ENCODE assay signal across 17 cellular contexts in genomic region chr5:32581010-32581785, GRCh38. TPM values are rescaled to one million over a fixed set of nuclear protein-coding genes. Genes with fewer than 3 reads are reported as not detected.
DNase-seq lines count a peak whose midpoint lies in the region; TF ChIP-seq lines count a peak whose summit lies in the region.
"Had no signal": no experiment of that assay in that cellular context is flagged by ENCODE, and none has a peak within 500 bp of the region (broad histone marks: within the 10 kb centered on the region; RNA-seq: fewer than 3 reads in every experiment).

No MANE protein-coding gene starts in this region.

- no peaks in the 10 kb centered on the region for H3K9me3 ChIP-seq in smooth muscle cell (replicated peaks; ENCODE audit: low read depth)
- H3K9me3 ChIP-seq: A549, pancreas had no signal

- no peak overlapping the region for H3K9ac ChIP-seq in smooth muscle cell (ENCODE audit: low read depth)

- peaks cover 3% of the 10 kb centered on the region for H3K27me3 Mint-ChIP-seq in T-helper 2 cell treated with Interferon-gamma antibody and Interleukin-4, amounts not matched to agents 5 μg/mL and 100 μg/mL, for 36 hours (ENCODE audit: low read depth)
- H3K27me3 Mint-ChIP-seq: stimulated activated naive CD8-positive, alpha-beta T cell treated with anti-CD3 and anti-CD28 coated beads, Interleukin-15, Interleukin-2, amounts not matched to agents 100 ng/mL and 50 ng/mL, for 24 hours had no signal

- H3K79me2 ChIP-seq in smooth muscle cell (ENCODE audit: low read depth) = peaks cover 8% of the 10 kb centered on the region

- no peak overlapping the region for H3K4me3 ChIP-seq in smooth muscle cell
- H3K4me3 ChIP-seq: A549, pancreas, PC-9, SK-N-MC, upper lobe of left lung had no signal

- peaks cover 3% of the 10 kb centered on the region for H4K20me1 ChIP-seq in smooth muscle cell (ENCODE audit: low read depth)

- no peaks in the 10 kb centered on the region for H3K4me1 ChIP-seq in smooth muscle cell (ENCODE audit: low read depth)
- H3K4me1 ChIP-seq: pancreas had no signal

- no peaks in the 10 kb centered on the region for H3K9me3 Mint-ChIP-seq in T-helper 2 cell treated with Interferon-gamma antibody and Interleukin-4, amounts not matched to agents 5 μg/mL and 100 μg/mL, for 36 hours
- H3K9me3 Mint-ChIP-seq: stimulated activated naive CD8-positive, alpha-beta T cell treated with anti-CD3 and anti-CD28 coated beads, Interleukin-15, Interleukin-2, amounts not matched to agents 100 ng/mL and 50 ng/mL, for 24 hours had no signal

- no peaks in the 10 kb centered on the region for H3K36me3 ChIP-seq in smooth muscle cell (ENCODE audit: low read depth)
- H3K36me3 ChIP-seq: pancreas, upper lobe of left lung had no signal

- peak overlapping the region; percentile 37 for H2AFZ ChIP-seq in smooth muscle cell (ENCODE audit: low read depth)

- no peak for TF ChIP-seq CTCF in smooth muscle cell (IDR thresholded peaks at IDR 0.05; ENCODE audit: borderline replicate concordance, insufficient read depth, poor library complexity, severe bottlenecking)

- peak overlapping the region; percentile 14 for H3K4me3 Mint-ChIP-seq in T-helper 2 cell treated with Interferon-gamma antibody and Interleukin-4, amounts not matched to agents 5 μg/mL and 100 μg/mL, for 36 hours
- H3K4me3 Mint-ChIP-seq: stimulated activated naive CD8-positive, alpha-beta T cell treated with anti-CD3 and anti-CD28 coated beads, Interleukin-15, Interleukin-2, amounts not matched to agents 100 ng/mL and 50 ng/mL, for 24 hours had no signal

- intact Hi-C loops in cardiac septum (cut with DNase I) = loop anchor here (10.0 kb wide), 2 partner anchors 346 to 486 kb away; no protein-coding TSS in a partner anchor

- no peaks in the 10 kb centered on the region for H3K27me3 ChIP-seq in smooth muscle cell (ENCODE audit: low read depth)
- H3K27me3 ChIP-seq: pancreas, upper lobe of left lung had no signal

- H3K4me2 ChIP-seq in smooth muscle cell = no peak overlapping the region
- H3K4me2 ChIP-seq: A549, PC-9 had no signal

- peaks cover 1% of the 10 kb centered on the region for H3F3A ChIP-seq in smooth muscle cell (ENCODE audit: low read depth)

- 71% methylated on average over 12 of the region's 12 CpGs for WGBS in smooth muscle cell (ENCODE audit: low lambda C conversion rate)

- peaks cover 44% of the 10 kb centered on the region for H3K4me1 Mint-ChIP-seq in T-helper 2 cell treated with Interferon-gamma antibody and Interleukin-4, amounts not matched to agents 5 μg/mL and 100 μg/mL, for 36 hours (ENCODE audit: low read depth)

- peaks cover 12% of the 10 kb centered on the region for H3K36me3 Mint-ChIP-seq in T-helper 2 cell treated with Interferon-gamma antibody and Interleukin-4, amounts not matched to agents 5 μg/mL and 100 μg/mL, for 36 hours (ENCODE audit: low read depth)

- DNase-seq in T-helper 2 cell treated with Interferon-gamma antibody and Interleukin-4, amounts not matched to agents 5 μg/mL and 100 μg/mL, for 36 hours (ENCODE audit: low spot score) = no peak
- no peak for DNase-seq in T-helper 2 cell
- peak; percentile 59 for DNase-seq in M059J (ENCODE audit: low read depth)
- peak; percentile 13 for DNase-seq in dedifferentiated amniotic fluid mesenchymal stem cell (ENCODE audit: extremely low spot score)
- no peak for DNase-seq in smooth muscle cell (lab: John Stamatoyannopoulos, UW; ENCODE audit: unreplicated experiment)
- DNase-seq in cardiac septum (ENCODE audit: low spot score) = no peak
- no peak for DNase-seq in foreskin melanocyte
- DNase-seq in stimulated activated naive CD4-positive, alpha-beta T cell treated with Interleukin-2 at 50 U/mL for 16 hours (lab: John Stamatoyannopoulos, UW) = no peak
- DNase-seq: anterior cingulate cortex, NCI-H187, NCI-H446 treated with DMSO at 0.1 percent for 48 hours, pancreas, PC-9, upper lobe of left lung had no signal

- peak overlapping the region; percentile 4 for H3K27ac Mint-ChIP-seq in T-helper 2 cell treated with Interferon-gamma antibody and Interleukin-4, amounts not matched to agents 5 μg/mL and 100 μg/mL, for 36 hours
- H3K27ac Mint-ChIP-seq: stimulated activated naive CD8-positive, alpha-beta T cell treated with anti-CD3 and anti-CD28 coated beads, Interleukin-15, Interleukin-2, amounts not matched to agents 100 ng/mL and 50 ng/mL, for 24 hours had no signal

- no peak overlapping the region for H3K27ac ChIP-seq in smooth muscle cell (ENCODE audit: low read depth)
- H3K27ac ChIP-seq: A549, pancreas, PC-9, SK-N-MC had no signal

RNA-seq across cellular contexts. Expression of gene SUB1, which starts 4.2 kb away (rescaled TPM):
- 243 and 612 TPM in 2 replicates for total RNA-seq in M059J (2014; rRNA removed; shearing (Covaris generic))
- total RNA-seq in smooth muscle cell (321 and 333 TPM in 2 replicates), cardiac septum (180 TPM)
- polyA plus RNA-seq in smooth muscle cell = 394 and 466 TPM in 2 replicates

Comparison
In these comparisons a context has a peak if more than half of its experiments do, and no peak if none do; other contexts are left out.
1. DNase-seq: peak in M059J (single experiment) and dedifferentiated amniotic fluid mesenchymal stem cell (single experiment); none in T-helper 2 cell treated with Interferon-gamma antibody and Interleukin-4, amounts not matched to agents 5 μg/mL and 100 μg/mL, for 36 hours (single experiment), T-helper 2 cell (0 of 5), smooth muscle cell (single experiment), cardiac septum (single experiment), foreskin melanocyte (single experiment) and stimulated activated naive CD4-positive, alpha-beta T cell treated with Interleukin-2 at 50 U/mL for 16 hours (single experiment).